2 cellular contexts compared by ENCODE assay signal in the genomic region with DNA sequence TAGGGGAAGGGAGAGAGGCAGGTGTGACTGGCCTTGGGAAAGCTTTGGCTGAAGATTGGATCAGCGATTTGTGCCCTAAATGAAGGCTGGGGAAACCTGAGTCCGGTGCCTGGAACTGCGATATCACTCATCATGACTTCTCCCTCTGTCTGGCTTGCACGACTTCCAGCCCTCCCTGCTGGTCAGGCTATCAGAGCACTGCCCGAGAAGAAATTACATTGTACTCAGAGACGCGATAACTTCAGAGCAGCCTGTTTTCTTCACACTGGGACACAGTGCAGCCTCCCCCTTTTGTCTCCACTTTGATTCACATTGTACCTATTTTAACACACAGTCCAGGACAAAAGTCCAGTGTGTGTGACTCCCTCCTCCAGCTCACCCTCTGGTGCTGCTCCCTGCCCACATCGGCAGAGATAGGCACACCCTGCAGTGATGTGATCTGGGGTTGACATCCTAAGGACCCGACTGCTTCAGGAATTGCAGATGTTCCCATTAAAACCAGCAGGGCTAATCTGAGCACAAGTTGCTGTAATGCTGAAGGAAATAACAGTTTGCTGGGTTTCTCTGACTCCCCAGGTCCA.
TF ChIP-seq lines count a peak whose summit lies in the region.

No MANE protein-coding gene starts in this region.

TF ChIP-seq in GM23338, 12 proteins besides CTCF, POLR2A, EP300 and RAD21 (continued from another document):
- TF ChIP-seq ZNF331 (CRISPR knock-in tag; IDR thresholded peaks at IDR 0.05; ENCODE audit: low read depth) (no peak), EZH2 (IDR thresholded peaks at IDR 0.05; ENCODE audit: low read depth, unreplicated experiment) (no peak), ZNF114 (CRISPR knock-in tag; IDR thresholded peaks at IDR 0.05) (no peak), POLR2AphosphoS5 (IDR thresholded peaks at IDR 0.05; ENCODE audit: low read depth) (no peak), NANOG (IDR thresholded peaks at IDR 0.05; ENCODE audit: borderline replicate concordance) (no peak), EZH2phosphoT487 (IDR thresholded peaks at IDR 0.05; ENCODE audit: unreplicated experiment) (no peak), CREB1 (CRISPR knock-in tag; IDR thresholded peaks at IDR 0.05; ENCODE audit: low read depth) (no peak)
- TF ChIP-seq, protein P1, sequence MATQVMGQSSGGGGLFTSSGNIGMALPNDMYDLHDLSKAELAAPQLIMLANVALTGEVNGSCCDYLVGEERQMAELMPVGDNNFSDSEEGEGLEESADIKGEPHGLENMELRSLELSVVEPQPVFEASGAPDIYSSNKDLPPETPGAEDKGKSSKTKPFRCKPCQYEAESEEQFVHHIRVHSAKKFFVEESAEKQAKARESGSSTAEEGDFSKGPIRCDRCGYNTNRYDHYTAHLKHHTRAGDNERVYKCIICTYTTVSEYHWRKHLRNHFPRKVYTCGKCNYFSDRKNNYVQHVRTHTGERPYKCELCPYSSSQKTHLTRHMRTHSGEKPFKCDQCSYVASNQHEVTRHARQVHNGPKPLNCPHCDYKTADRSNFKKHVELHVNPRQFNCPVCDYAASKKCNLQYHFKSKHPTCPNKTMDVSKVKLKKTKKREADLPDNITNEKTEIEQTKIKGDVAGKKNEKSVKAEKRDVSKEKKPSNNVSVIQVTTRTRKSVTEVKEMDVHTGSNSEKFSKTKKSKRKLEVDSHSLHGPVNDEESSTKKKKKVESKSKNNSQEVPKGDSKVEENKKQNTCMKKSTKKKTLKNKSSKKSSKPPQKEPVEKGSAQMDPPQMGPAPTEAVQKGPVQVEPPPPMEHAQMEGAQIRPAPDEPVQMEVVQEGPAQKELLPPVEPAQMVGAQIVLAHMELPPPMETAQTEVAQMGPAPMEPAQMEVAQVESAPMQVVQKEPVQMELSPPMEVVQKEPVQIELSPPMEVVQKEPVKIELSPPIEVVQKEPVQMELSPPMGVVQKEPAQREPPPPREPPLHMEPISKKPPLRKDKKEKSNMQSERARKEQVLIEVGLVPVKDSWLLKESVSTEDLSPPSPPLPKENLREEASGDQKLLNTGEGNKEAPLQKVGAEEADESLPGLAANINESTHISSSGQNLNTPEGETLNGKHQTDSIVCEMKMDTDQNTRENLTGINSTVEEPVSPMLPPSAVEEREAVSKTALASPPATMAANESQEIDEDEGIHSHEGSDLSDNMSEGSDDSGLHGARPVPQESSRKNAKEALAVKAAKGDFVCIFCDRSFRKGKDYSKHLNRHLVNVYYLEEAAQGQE (IDR thresholded peaks at IDR 0.05; ENCODE audit: unreplicated experiment): no peak
- TF ChIP-seq, protein P2, sequence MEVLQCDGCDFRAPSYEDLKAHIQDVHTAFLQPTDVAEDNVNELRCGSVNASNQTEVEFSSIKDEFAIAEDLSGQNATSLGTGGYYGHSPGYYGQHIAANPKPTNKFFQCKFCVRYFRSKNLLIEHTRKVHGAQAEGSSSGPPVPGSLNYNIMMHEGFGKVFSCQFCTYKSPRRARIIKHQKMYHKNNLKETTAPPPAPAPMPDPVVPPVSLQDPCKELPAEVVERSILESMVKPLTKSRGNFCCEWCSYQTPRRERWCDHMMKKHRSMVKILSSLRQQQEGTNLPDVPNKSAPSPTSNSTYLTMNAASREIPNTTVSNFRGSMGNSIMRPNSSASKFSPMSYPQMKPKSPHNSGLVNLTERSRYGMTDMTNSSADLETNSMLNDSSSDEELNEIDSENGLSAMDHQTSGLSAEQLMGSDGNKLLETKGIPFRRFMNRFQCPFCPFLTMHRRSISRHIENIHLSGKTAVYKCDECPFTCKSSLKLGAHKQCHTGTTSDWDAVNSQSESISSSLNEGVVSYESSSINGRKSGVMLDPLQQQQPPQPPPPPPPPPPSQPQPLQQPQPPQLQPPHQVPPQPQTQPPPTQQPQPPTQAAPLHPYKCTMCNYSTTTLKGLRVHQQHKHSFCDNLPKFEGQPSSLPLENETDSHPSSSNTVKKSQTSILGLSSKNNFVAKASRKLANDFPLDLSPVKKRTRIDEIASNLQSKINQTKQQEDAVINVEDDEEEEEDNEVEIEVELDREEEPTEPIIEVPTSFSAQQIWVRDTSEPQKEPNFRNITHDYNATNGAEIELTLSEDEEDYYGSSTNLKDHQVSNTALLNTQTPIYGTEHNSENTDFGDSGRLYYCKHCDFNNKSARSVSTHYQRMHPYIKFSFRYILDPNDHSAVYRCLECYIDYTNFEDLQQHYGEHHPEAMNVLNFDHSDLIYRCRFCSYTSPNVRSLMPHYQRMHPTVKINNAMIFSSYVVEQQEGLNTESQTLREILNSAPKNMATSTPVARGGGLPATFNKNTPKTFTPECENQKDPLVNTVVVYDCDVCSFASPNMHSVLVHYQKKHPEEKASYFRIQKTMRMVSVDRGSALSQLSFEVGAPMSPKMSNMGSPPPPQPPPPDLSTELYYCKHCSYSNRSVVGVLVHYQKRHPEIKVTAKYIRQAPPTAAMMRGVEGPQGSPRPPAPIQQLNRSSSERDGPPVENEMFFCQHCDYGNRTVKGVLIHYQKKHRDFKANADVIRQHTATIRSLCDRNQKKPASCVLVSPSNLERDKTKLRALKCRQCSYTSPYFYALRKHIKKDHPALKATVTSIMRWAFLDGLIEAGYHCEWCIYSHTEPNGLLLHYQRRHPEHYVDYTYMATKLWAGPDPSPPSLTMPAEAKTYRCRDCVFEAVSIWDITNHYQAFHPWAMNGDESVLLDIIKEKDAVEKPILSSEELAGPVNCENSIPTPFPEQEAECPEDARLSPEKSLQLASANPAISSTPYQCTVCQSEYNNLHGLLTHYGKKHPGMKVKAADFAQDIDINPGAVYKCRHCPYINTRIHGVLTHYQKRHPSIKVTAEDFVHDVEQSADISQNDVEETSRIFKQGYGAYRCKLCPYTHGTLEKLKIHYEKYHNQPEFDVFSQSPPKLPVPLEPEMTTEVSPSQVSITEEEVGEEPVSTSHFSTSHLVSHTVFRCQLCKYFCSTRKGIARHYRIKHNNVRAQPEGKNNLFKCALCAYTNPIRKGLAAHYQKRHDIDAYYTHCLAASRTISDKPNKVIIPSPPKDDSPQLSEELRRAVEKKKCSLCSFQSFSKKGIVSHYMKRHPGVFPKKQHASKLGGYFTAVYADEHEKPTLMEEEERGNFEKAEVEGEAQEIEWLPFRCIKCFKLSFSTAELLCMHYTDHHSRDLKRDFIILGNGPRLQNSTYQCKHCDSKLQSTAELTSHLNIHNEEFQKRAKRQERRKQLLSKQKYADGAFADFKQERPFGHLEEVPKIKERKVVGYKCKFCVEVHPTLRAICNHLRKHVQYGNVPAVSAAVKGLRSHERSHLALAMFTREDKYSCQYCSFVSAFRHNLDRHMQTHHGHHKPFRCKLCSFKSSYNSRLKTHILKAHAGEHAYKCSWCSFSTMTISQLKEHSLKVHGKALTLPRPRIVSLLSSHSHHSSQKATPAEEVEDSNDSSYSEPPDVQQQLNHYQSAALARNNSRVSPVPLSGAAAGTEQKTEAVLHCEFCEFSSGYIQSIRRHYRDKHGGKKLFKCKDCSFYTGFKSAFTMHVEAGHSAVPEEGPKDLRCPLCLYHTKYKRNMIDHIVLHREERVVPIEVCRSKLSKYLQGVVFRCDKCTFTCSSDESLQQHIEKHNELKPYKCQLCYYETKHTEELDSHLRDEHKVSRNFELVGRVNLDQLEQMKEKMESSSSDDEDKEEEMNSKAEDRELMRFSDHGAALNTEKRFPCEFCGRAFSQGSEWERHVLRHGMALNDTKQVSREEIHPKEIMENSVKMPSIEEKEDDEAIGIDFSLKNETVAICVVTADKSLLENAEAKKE (CRISPR knock-in tag; IDR thresholded peaks at IDR 0.05): no peak

TF ChIP-seq in HepG2, 621 proteins besides CTCF, POLR2A, EP300 and RAD21 (continued from another document):
- TF ChIP-seq, protein P3, sequence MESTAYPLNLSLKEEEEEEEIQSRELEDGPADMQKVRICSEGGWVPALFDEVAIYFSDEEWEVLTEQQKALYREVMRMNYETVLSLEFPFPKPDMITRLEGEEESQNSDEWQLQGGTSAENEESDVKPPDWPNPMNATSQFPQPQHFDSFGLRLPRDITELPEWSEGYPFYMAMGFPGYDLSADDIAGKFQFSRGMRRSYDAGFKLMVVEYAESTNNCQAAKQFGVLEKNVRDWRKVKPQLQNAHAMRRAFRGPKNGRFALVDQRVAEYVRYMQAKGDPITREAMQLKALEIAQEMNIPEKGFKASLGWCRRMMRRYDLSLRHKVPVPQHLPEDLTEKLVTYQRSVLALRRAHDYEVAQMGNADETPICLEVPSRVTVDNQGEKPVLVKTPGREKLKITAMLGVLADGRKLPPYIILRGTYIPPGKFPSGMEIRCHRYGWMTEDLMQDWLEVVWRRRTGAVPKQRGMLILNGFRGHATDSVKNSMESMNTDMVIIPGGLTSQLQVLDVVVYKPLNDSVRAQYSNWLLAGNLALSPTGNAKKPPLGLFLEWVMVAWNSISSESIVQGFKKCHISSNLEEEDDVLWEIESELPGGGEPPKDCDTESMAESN (CRISPR knock-in tag; conservative IDR thresholded peaks at IDR 0.05): no peak
- TF ChIP-seq, protein P4, sequence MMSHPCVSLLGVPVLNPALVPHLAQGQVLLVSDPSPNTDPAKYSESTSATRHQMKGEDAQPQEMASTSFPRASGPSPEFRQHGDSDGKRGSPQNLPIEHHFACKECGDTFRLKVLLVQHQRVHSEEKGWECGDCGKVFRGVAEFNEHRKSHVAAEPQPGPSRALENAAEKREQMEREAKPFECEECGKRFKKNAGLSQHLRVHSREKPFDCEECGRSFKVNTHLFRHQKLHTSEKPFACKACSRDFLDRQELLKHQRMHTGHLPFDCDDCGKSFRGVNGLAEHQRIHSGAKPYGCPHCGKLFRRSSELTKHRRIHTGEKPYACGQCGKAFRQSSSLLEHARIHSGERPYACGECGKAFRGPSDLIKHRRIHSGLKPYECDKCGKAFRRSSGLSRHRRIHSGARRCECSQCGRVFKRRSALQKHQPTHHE (CRISPR knock-in tag; IDR thresholded peaks at IDR 0.05; ENCODE audit: borderline replicate concordance): no peak
- TF ChIP-seq ZNF619 (CRISPR knock-in tag; IDR thresholded peaks at IDR 0.05) (no peak), ZNF891 (CRISPR knock-in tag; IDR thresholded peaks at IDR 0.05) (no peak), TBX2 (CRISPR knock-in tag; IDR thresholded peaks at IDR 0.05; ENCODE audit: borderline replicate concordance) (no peak), MTF1 (CRISPR knock-in tag; IDR thresholded peaks at IDR 0.05) (no peak), CCAR2 (optimal IDR thresholded peaks at IDR 0.05; ENCODE audit: low read depth, low read length) (no peak), JARID2 (CRISPR knock-in tag; IDR thresholded peaks at IDR 0.05; ENCODE audit: insufficient replicate concordance) (no peak), SP5 (CRISPR knock-in tag; IDR thresholded peaks at IDR 0.05; ENCODE audit: borderline replicate concordance, low read depth) (no peak), FOXM1 (CRISPR knock-in tag; IDR thresholded peaks at IDR 0.05) (no peak), KLF11 (CRISPR knock-in tag; IDR thresholded peaks at IDR 0.05) (no peak)
